ENCODE assay signal across 11 cellular contexts in the genomic region with DNA sequence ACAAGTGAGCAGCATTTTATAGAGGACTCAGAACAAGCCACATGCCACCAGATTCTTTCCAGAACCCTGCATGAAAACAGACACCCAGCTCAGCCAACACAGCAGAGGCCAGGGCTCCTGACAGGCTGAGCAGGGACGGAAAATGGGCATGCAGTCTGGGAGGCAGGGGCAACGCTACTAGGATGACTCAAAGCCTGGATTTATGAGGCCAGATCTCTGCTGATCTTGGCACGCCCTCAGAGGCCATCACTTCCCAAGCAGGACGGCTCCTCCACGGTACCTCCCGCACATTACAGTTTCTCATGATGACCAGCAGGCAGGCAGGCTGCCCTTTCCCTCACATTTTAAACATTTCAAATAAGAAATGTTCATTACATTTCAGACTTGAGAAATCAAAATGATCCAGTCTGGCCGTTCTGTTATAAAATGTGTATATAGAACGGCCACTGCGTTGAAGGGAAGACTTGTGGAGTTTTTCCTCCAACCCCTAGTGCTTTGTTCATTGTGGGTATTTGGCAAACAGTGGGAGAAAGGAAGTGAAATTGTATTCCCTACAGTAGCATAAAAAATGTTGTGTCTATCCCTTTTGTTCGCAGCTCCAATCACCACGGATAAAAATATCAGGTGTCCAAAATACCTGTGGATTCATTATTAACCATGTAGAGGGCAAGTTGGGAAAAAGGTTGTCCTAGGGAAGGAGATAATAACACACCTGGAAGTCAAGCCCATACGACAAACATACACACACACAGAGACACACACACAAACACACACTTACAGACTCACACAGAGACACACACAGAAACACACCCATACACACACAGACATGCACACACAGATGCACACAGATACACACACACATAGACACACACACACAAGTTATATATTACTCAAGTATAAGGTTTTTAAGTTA.
A peak's percentile ranks its signal among the peaks of the same experiment; 100 is the strongest.
DNase-seq lines count a peak whose midpoint lies in the region; ATAC-seq and TF ChIP-seq lines count a peak whose summit lies in the region.
"Had no signal": no experiment of that assay in that cellular context is flagged by ENCODE, and none has a peak within 500 bp of the region (broad histone marks: within the 10 kb centered on the region; RNA-seq: fewer than 3 reads in every experiment).

No MANE protein-coding gene starts in this region.

- H3K9me3 ChIP-seq in lung (ENCODE audit: control insufficient read depth in 2 of 2, insufficient read depth in 1 of 2, low read length in 1 of 2) (no peaks in the 10 kb centered on the region), aorta (ENCODE audit: control insufficient read depth, low read length) (no peaks in the 10 kb centered on the region)

- DNase-seq in Right ventricle myocardium inferior (ENCODE audit: missing footprints): peak; percentile 50
- no peak for DNase-seq in cardiac septum (ENCODE audit: low spot score)
- DNase-seq in epithelial cell of proximal tubule (ENCODE audit: low read depth): peak; percentile 22
- no peak for DNase-seq in lung (ENCODE audit: low spot score)
- DNase-seq in aorta: peak in 1 of 2 donors; percentile 52
- no peak for DNase-seq in EL
- DNase-seq: 8988T; DMS79; stimulated activated naive CD8-positive, alpha-beta T cell treated with anti-CD3 and anti-CD28 coated beads, Interleukin-15, amount 100 ng/mL, for 72 hours had no signal

- TF ChIP-seq CTCF in epithelial cell of proximal tubule (conservative IDR thresholded peaks at IDR 0.05; ENCODE audit: low read depth, low read length) (no peak), lung (IDR thresholded peaks at IDR 0.05; ENCODE audit: control extremely low read depth, extremely low read depth) (no peak)

- H3K27ac ChIP-seq in lung (ENCODE audit: low read depth in 1 of 2, low read length in 1 of 2) (no peak overlapping the region), aorta (ENCODE audit: low read depth in 1 of 2, low read length in 2 of 2) (no peak overlapping the region)

- H3K4me1 ChIP-seq in lung (ENCODE audit: control insufficient read depth in 2 of 2, insufficient read depth in 2 of 2, low read length in 2 of 2): no peaks in the 10 kb centered on the region
- H3K4me1 ChIP-seq in aorta (ENCODE audit: control insufficient read depth in 1 of 2, insufficient read depth in 2 of 2, low read length in 2 of 2): no peaks in the 10 kb centered on the region

- H3K4me3 ChIP-seq in epithelial cell of proximal tubule (ENCODE audit: low read depth, low read length) (no peak overlapping the region), lung (no peak overlapping the region), aorta (ENCODE audit: low read length in 2 of 2) (no peak overlapping the region)

- peak; percentile 23 for ATAC-seq in Right ventricle myocardium inferior
- peak; percentile 50 for ATAC-seq in lung (ENCODE audit: insufficient read depth, low FRiP score)
- peak; percentile 50 for ATAC-seq in aorta (ENCODE audit: low FRiP score)
- ATAC-seq in HG03196 (IDR thresholded peaks at IDR 0.05; ENCODE audit: unreplicated experiment): no peak
- no peak for ATAC-seq in HG02981 (IDR thresholded peaks at IDR 0.05; ENCODE audit: unreplicated experiment)
- ATAC-seq: stimulated activated naive CD8-positive, alpha-beta T cell treated with anti-CD3 and anti-CD28 coated beads, Interleukin-15, amount 100 ng/mL, for 72 hours had no signal

- intact Hi-C loops in Right ventricle myocardium inferior (cut with DNase I): loop anchor here (5.0 kb wide), 1 partner anchor 78 kb away; no protein-coding TSS in a partner anchor
- intact Hi-C loops in cardiac septum (cut with DNase I): no loop called here
- intact Hi-C loops in aorta (cut with DNase I): no loop called here

- 58 to 60% methylated on average over 12 of the region's 12 CpGs for WGBS in lung, 2 donors
- 13 to 21% methylated on average over 12 of the region's 12 CpGs for WGBS in aorta, 2 donors

- no peaks in the 10 kb centered on the region for H3K27me3 ChIP-seq in lung (ENCODE audit: control insufficient read depth, insufficient read depth)
- H3K27me3 ChIP-seq in aorta (ENCODE audit: control insufficient read depth in 1 of 2, insufficient read depth in 2 of 2, low read length in 1 of 2): no peaks in the 10 kb centered on the region

- no peaks in the 10 kb centered on the region for H3K36me3 ChIP-seq in lung (ENCODE audit: control insufficient read depth in 2 of 2, insufficient read depth in 2 of 2, low read length in 2 of 2)
- no peaks in the 10 kb centered on the region for H3K36me3 ChIP-seq in aorta (ENCODE audit: control insufficient read depth in 1 of 2, insufficient read depth in 2 of 2, low read length in 1 of 2)

Comparison
In these comparisons a context has a peak if more than half of its experiments do, and no peak if none do; other contexts are left out.
1. DNase-seq: peak in Right ventricle myocardium inferior (single experiment) and epithelial cell of proximal tubule (single experiment); none in cardiac septum (single experiment), lung (single experiment) and EL (single experiment).
2. ATAC-seq: peak in Right ventricle myocardium inferior (single experiment), lung (single experiment) and aorta (single experiment); none in HG03196 (single experiment) and HG02981 (single experiment).